In genomic region chrX:154411322-154411980, GRCh38 we compare ENCODE assay signal across 8 cellular contexts. TPM values are rescaled to one million over a fixed set of nuclear protein-coding genes. Genes with fewer than 3 reads are reported as not detected.
DNase-seq lines count a peak whose midpoint lies in the region; ATAC-seq and TF ChIP-seq lines count a peak whose summit lies in the region.

Gene TAFAZZIN (plus strand): TSS chrX:154411539. CDS start chrX:154411844, 305 bp downstream.

- intact Hi-C loops in dorsolateral prefrontal cortex (cut with DNase I) = no loop called here

- H3K4me3 ChIP-seq in dorsolateral prefrontal cortex (peak within 1 kb of the TSS; percentile 45 to 80 (median 71)), liver (ENCODE audit: low read depth in 1 of 3, low read length in 3 of 3) (peak within 1 kb of the TSS; percentile 59 to 85 (median 77))

- peak within 1 kb of the TSS; percentile 59 to 66 for H3K9ac ChIP-seq in liver (ENCODE audit: low read depth in 1 of 2, low read length in 2 of 2)

- DNase-seq in GM13976 (ENCODE audit: low spot score) (peak; percentile 84), NCI-H345 treated with DMSO at 0.1 percent for 48 hours (lab: John Stamatoyannopoulos, UW; ENCODE audit: unreplicated experiment) (peak; percentile 42), dorsolateral prefrontal cortex (peak in 9 of 10 donors; percentile 44 to 83 (median 68))
- DNase-seq in activated CD4-positive, alpha-beta T cell treated with anti-CD3 and anti-CD28 coated beads, Interleukin-2, amount 50 U/mL, for 1 hour = peak; percentile 59
- peak; percentile 68 to 72 for DNase-seq in stimulated activated CD4-positive, alpha-beta T cell treated with anti-CD3 and anti-CD28 coated beads, Interleukin-4, amount 100 ng/mL, for 4 hours

- ATAC-seq in HG02884 (IDR thresholded peaks at IDR 0.05; ENCODE audit: unreplicated experiment) (peak; percentile 39), GM18519 (IDR thresholded peaks at IDR 0.05; ENCODE audit: low FRiP score, unreplicated experiment) (no peak)

- H3K27me3 ChIP-seq in dorsolateral prefrontal cortex (peaks cover 0 to 61% (median 15%) of the 10 kb centered on the region in 45 donors), liver (ENCODE audit: control insufficient read depth in 4 of 4, insufficient read depth in 4 of 4, low read length in 3 of 4) (no peaks in the 10 kb centered on the region)

- TF ChIP-seq CTCF in GM13976 (IDR thresholded peaks at IDR 0.05; ENCODE audit: borderline replicate concordance, control extremely low read depth, extremely low read depth, insufficient read depth, missing control alignments) (no peak), dorsolateral prefrontal cortex (IDR thresholded peaks at IDR 0.05 in 54 of 56, conservative IDR thresholded peaks at IDR 0.05 in 2 of 56; ENCODE audit: low read depth in 1 of 56, partially characterized antibody in 56 of 56) (peak in 7 of 56 donors; percentile 6 to 33 (median 11)), liver (IDR thresholded peaks at IDR 0.05; ENCODE audit: low read depth, low read length, missing input control) (no peak)

- H3K27ac ChIP-seq in dorsolateral prefrontal cortex (peak within 1 kb of the TSS in 58 of 59 donors; percentile 68 to 96 (median 90)), liver (ENCODE audit: low read depth in 1 of 2, low read length in 2 of 2) (peak within 1 kb of the TSS; percentile 90 to 96)

- in situ Hi-C loops in GM13976 (cut with MboI; ENCODE audit: low sequenced_read_pairs, unreplicated experiment) = no loop called here

- peak in 1 of 2 donors; percentile 6 for TF ChIP-seq RAD21 in liver (IDR thresholded peaks at IDR 0.05)

- peaks cover 0 to 2% (median 0%) of the 10 kb centered on the region in 4 donors for H3K36me3 ChIP-seq in liver (ENCODE audit: control insufficient read depth in 4 of 4, insufficient read depth in 3 of 4, low read depth in 1 of 4, low read length in 3 of 4)

- no peaks in the 10 kb centered on the region for H3K9me3 ChIP-seq in liver (ENCODE audit: control insufficient read depth in 4 of 4, low read length in 3 of 4)

- WGBS in liver = 0% methylated on average over 72 of the region's 72 CpGs

- peaks cover 2 to 11% (median 7%) of the 10 kb centered on the region in 4 donors for H3K4me1 ChIP-seq in liver (ENCODE audit: control insufficient read depth in 4 of 4, insufficient read depth in 4 of 4, low read length in 3 of 4)

TF ChIP-seq in liver, 16 proteins besides CTCF, POLR2A, EP300 and RAD21:
- no peak for TF ChIP-seq MAX (IDR thresholded peaks at IDR 0.05)
- no peak for TF ChIP-seq REST (IDR thresholded peaks at IDR 0.05)
- peak; percentile 29 for TF ChIP-seq YY1 (IDR thresholded peaks at IDR 0.05)
- TF ChIP-seq GABPA (IDR thresholded peaks at IDR 0.05 in 1 of 2, conservative IDR thresholded peaks at IDR 0.05 in 1 of 2) = peak in 1 of 2 donors; percentile 47

RNA-seq across cellular contexts. Expression of gene TAFAZZIN, which starts in this region (rescaled TPM):
- 100 to 1,000 TPM in 4 of 120 experiments, 10 to 100 TPM in 116; 35.6 to 127 (median 62.3) TPM for total RNA-seq in dorsolateral prefrontal cortex
- 10 to 100 TPM in 1 of 2 donors, 1 to 10 TPM in 1; 7.8 to 15.6 TPM for total RNA-seq in liver
- polyA plus RNA-seq in liver = 10 to 100 TPM; 10.6 to 16.3 TPM
